ENCODE assay signal across 1 cellular context in the genomic region with DNA sequence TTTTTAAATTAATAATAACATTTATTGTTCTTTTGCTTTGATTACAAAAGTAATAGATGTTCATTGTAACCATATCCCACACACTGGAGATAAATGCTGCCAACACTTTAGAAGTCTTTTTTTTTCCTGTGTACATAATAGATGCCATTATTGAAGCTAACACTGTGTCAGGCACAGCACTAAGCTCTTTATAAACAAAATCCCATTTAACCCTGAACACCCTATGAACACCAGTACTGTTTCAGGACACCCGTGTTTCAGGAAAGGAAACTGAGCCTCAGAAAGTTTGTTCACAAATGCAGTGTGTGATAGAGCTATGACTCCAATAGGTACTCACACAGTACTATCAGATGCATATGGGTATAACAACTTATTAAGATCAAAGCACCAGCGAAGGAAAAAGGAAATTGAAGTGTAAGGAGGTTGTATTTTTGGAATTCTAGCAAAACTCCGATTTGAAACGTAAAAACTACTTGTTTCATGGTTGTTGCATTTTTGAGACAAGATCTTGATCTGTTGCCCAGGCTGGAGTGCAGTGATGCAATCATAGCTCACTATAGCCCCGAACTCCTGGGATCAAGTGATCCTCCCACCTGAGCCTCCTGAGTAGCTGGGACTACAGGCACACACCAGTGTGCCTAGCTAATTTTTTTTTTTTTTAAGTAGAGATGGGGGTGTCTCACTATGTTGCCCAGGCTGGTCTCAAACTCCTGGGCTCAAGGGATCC.
A peak's percentile ranks its signal among the peaks of the same experiment; 100 is the strongest.
TF ChIP-seq lines count a peak whose summit lies in the region.

No MANE protein-coding gene starts in this region.

TF ChIP-seq in A549, 52 proteins besides CTCF, POLR2A, EP300 and RAD21 (continued from another document):
- TF ChIP-seq, protein P1, sequence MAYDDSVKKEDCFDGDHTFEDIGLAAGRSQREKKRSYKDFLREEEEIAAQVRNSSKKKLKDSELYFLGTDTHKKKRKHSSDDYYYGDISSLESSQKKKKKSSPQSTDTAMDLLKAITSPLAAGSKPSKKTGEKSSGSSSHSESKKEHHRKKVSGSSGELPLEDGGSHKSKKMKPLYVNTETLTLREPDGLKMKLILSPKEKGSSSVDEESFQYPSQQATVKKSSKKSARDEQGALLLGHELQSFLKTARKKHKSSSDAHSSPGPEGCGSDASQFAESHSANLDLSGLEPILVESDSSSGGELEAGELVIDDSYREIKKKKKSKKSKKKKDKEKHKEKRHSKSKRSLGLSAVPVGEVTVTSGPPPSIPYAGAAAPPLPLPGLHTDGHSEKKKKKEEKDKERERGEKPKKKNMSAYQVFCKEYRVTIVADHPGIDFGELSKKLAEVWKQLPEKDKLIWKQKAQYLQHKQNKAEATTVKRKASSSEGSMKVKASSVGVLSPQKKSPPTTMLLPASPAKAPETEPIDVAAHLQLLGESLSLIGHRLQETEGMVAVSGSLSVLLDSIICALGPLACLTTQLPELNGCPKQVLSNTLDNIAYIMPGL (CRISPR knock-in tag; IDR thresholded peaks at IDR 0.05; ENCODE audit: borderline replicate concordance), result no peak
- TF ChIP-seq, protein P2, sequence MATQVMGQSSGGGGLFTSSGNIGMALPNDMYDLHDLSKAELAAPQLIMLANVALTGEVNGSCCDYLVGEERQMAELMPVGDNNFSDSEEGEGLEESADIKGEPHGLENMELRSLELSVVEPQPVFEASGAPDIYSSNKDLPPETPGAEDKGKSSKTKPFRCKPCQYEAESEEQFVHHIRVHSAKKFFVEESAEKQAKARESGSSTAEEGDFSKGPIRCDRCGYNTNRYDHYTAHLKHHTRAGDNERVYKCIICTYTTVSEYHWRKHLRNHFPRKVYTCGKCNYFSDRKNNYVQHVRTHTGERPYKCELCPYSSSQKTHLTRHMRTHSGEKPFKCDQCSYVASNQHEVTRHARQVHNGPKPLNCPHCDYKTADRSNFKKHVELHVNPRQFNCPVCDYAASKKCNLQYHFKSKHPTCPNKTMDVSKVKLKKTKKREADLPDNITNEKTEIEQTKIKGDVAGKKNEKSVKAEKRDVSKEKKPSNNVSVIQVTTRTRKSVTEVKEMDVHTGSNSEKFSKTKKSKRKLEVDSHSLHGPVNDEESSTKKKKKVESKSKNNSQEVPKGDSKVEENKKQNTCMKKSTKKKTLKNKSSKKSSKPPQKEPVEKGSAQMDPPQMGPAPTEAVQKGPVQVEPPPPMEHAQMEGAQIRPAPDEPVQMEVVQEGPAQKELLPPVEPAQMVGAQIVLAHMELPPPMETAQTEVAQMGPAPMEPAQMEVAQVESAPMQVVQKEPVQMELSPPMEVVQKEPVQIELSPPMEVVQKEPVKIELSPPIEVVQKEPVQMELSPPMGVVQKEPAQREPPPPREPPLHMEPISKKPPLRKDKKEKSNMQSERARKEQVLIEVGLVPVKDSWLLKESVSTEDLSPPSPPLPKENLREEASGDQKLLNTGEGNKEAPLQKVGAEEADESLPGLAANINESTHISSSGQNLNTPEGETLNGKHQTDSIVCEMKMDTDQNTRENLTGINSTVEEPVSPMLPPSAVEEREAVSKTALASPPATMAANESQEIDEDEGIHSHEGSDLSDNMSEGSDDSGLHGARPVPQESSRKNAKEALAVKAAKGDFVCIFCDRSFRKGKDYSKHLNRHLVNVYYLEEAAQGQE (IDR thresholded peaks at IDR 0.05), result no peak
- TF ChIP-seq MYC (IDR thresholded peaks at IDR 0.05; ENCODE audit: borderline replicate concordance, low read length) (no peak), RARB (CRISPR knock-in tag; IDR thresholded peaks at IDR 0.05) (no peak), RNF2 (IDR thresholded peaks at IDR 0.05; ENCODE audit: borderline replicate concordance, low read depth) (no peak), ZSCAN20 (CRISPR knock-in tag; IDR thresholded peaks at IDR 0.05) (no peak), FOXS1 (CRISPR knock-in tag; IDR thresholded peaks at IDR 0.05) (peak; percentile 39; the same call in 1 of the 2 replicates), ZC3H11A (IDR thresholded peaks at IDR 0.05) (no peak), SREBF2 (IDR thresholded peaks at IDR 0.05) (no peak), CHD2 (IDR thresholded peaks at IDR 0.05; ENCODE audit: low read length, partially characterized antibody) (no peak), NPAS2 (CRISPR knock-in tag; IDR thresholded peaks at IDR 0.05; ENCODE audit: borderline replicate concordance) (no peak), TP53 (CRISPR knock-in tag; IDR thresholded peaks at IDR 0.05) (no peak), PHF8 (IDR thresholded peaks at IDR 0.05; ENCODE audit: borderline replicate concordance, low read depth) (no peak), JUNB (IDR thresholded peaks at IDR 0.05) (no peak), HOXA7 (CRISPR knock-in tag; IDR thresholded peaks at IDR 0.05) (no peak), HOXB13 (CRISPR knock-in tag; IDR thresholded peaks at IDR 0.05; ENCODE audit: low read depth) (peak; percentile 73; the same call in 1 of the 2 replicates), EHF (CRISPR knock-in tag; IDR thresholded peaks at IDR 0.05) (no peak; the same call in 1 of the 2 replicates), ESRRA (IDR thresholded peaks at IDR 0.05; ENCODE audit: borderline replicate concordance, low read length) (no peak), HOXB5 (CRISPR knock-in tag; IDR thresholded peaks at IDR 0.05) (peak; percentile 22; the same call in 1 of the 2 replicates), FOSL2 (IDR thresholded peaks at IDR 0.05) (no peak), FOSL2 (CRISPR knock-in tag; IDR thresholded peaks at IDR 0.05) (no peak), RFX5 (IDR thresholded peaks at IDR 0.05) (no peak), CBX2 (IDR thresholded peaks at IDR 0.05; ENCODE audit: borderline replicate concordance, low read depth) (no peak), CEBPB (IDR thresholded peaks at IDR 0.05) (peak; percentile 66 to 87)
- TF ChIP-seq, protein P3, sequence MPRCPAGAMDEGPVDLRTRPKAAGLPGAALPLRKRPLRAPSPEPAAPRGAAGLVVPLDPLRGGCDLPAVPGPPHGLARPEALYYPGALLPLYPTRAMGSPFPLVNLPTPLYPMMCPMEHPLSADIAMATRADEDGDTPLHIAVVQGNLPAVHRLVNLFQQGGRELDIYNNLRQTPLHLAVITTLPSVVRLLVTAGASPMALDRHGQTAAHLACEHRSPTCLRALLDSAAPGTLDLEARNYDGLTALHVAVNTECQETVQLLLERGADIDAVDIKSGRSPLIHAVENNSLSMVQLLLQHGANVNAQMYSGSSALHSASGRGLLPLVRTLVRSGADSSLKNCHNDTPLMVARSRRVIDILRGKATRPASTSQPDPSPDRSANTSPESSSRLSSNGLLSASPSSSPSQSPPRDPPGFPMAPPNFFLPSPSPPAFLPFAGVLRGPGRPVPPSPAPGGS (IDR thresholded peaks at IDR 0.05), result no peak
- TF ChIP-seq, protein P4, sequence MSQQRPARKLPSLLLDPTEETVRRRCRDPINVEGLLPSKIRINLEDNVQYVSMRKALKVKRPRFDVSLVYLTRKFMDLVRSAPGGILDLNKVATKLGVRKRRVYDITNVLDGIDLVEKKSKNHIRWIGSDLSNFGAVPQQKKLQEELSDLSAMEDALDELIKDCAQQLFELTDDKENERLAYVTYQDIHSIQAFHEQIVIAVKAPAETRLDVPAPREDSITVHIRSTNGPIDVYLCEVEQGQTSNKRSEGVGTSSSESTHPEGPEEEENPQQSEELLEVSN (IDR thresholded peaks at IDR 0.05; ENCODE audit: borderline replicate concordance, low read depth), result no peak
TF ChIP-seq in A549: peak in this region for 6.
